ENCODE assay signal across 23 cellular contexts in the genomic region with DNA sequence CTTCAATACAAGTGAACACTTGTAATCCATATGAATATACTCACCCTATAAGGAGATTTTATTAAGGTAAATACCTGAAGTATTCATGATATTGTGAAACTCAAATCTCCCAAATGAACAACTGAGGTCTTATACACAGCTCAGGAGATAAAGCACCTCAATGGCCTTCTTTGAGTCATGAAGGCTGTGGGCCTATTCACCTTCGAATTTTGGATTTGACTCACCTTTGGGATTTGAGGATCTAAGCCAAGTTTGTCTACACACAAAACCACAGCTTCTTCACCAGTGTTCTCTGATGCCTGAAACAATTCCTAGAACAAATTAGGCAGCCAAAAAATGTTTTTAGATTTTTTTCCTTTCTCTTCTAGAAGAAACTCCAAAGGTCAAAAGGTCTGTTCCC.
DNase-seq lines count a peak whose midpoint lies in the region; ATAC-seq, FAIRE-seq and TF ChIP-seq lines count a peak whose summit lies in the region.
"Had no signal": no experiment of that assay in that cellular context is flagged by ENCODE, and none has a peak within 500 bp of the region (broad histone marks: within the 10 kb centered on the region; RNA-seq: fewer than 3 reads in every experiment).

No MANE protein-coding gene starts in this region.

- no peaks in the 10 kb centered on the region for H3K27me3 ChIP-seq in mammary epithelial cell (ENCODE audit: insufficient read depth, low read length)
- H3K27me3 ChIP-seq in keratinocyte (ENCODE audit: control insufficient read depth, extremely low read depth, insufficient read depth, low read length) = no peaks in the 10 kb centered on the region
- H3K27me3 ChIP-seq: BLaER1 had no signal

- H3K4me1 Mint-ChIP-seq in MCF 10A (ENCODE audit: insufficient read depth, unreplicated experiment) (peaks cover 12% of the 10 kb centered on the region), endothelial cell (ENCODE audit: unreplicated experiment) (no peaks in the 10 kb centered on the region)
- H3K4me1 Mint-ChIP-seq: B cell; CD4-positive, CD25-positive, alpha-beta regulatory T cell; GM23338 had no signal

- ATAC-seq in GM18502 (IDR thresholded peaks at IDR 0.05; ENCODE audit: poor library complexity, unreplicated experiment) = no peak
- ATAC-seq in HG02798 (IDR thresholded peaks at IDR 0.05; ENCODE audit: poor library complexity, unreplicated experiment) = no peak
- ATAC-seq: CD8-positive, alpha-beta T cell; GM23338; HCT116 had no signal

- peaks cover 4% of the 10 kb centered on the region for H3K36me3 Mint-ChIP-seq in MCF 10A (ENCODE audit: insufficient read depth, unreplicated experiment)
- no peaks in the 10 kb centered on the region for H3K36me3 Mint-ChIP-seq in endothelial cell (ENCODE audit: low read depth, unreplicated experiment)
- H3K36me3 Mint-ChIP-seq: CD4-positive, CD25-positive, alpha-beta regulatory T cell; CD8-positive, alpha-beta T cell had no signal

- intact Hi-C loops in mammary epithelial cell (cut with micrococcal nuclease) (no loop called here), MCF 10A (cut with micrococcal nuclease) (no loop called here)

- H3K36me3 ChIP-seq in mammary epithelial cell (ENCODE audit: insufficient read depth, low read length) (no peaks in the 10 kb centered on the region), keratinocyte (ENCODE audit: control insufficient read depth in 2 of 2, extremely low read depth in 1 of 2, insufficient read depth in 2 of 2, low read length in 2 of 2) (no peaks in the 10 kb centered on the region)
- H3K36me3 ChIP-seq: BLaER1 had no signal

- H3K27ac Mint-ChIP-seq in MCF 10A (ENCODE audit: low read depth, unreplicated experiment) (no peak overlapping the region), endothelial cell (ENCODE audit: unreplicated experiment) (no peak overlapping the region)
- H3K27ac Mint-ChIP-seq: B cell; CD4-positive, CD25-positive, alpha-beta regulatory T cell; CD8-positive, alpha-beta T cell; GM23338; H9 had no signal

- H3K9me3 Mint-ChIP-seq in MCF 10A (ENCODE audit: unreplicated experiment) = no peaks in the 10 kb centered on the region
- H3K9me3 Mint-ChIP-seq in endothelial cell (ENCODE audit: unreplicated experiment) = no peaks in the 10 kb centered on the region
- H3K9me3 Mint-ChIP-seq: GM23338, H9 had no signal

- H3K27me3 Mint-ChIP-seq in MCF 10A (ENCODE audit: insufficient read depth, unreplicated experiment) (no peaks in the 10 kb centered on the region), endothelial cell (ENCODE audit: unreplicated experiment) (peaks cover 1% of the 10 kb centered on the region)
- H3K27me3 Mint-ChIP-seq: CD4-positive, CD25-positive, alpha-beta regulatory T cell had no signal

- CTCF ChIA-PET in mammary epithelial cell (lab: Charles Lee; ENCODE audit: low non-redundant PET) (no interaction called here), MCF 10A (lab: Yijun Ruan, JAX) (interaction anchor here (0.6 to 0.9 kb wide), 3 partner anchors 510 to 1941 kb away, joined by 3 to 4 read pairs (median 4); no protein-coding TSS in a partner anchor)

- H3K9me3 ChIP-seq in mammary epithelial cell (replicated peaks; ENCODE audit: insufficient read depth, low read length) (no peaks in the 10 kb centered on the region), keratinocyte (ENCODE audit: control insufficient read depth, low read depth, low read length) (no peaks in the 10 kb centered on the region)
- H3K9me3 ChIP-seq: BLaER1, Caco-2 had no signal

- H3K27ac ChIP-seq in mammary epithelial cell (ENCODE audit: insufficient read depth, low read depth, low read length) = no peak overlapping the region
- H3K27ac ChIP-seq in coronary artery = no peak overlapping the region
- no peak overlapping the region for H3K27ac ChIP-seq in keratinocyte (ENCODE audit: control insufficient read depth, insufficient read depth, low read length)
- H3K27ac ChIP-seq: 22Rv1, BLaER1, C4-2B had no signal

- H3K9ac ChIP-seq in mammary epithelial cell (ENCODE audit: insufficient read depth, low read length) = no peak overlapping the region
- no peak overlapping the region for H3K9ac ChIP-seq in keratinocyte (ENCODE audit: control insufficient read depth, extremely low read depth, insufficient read depth, low read length)
- H3K9ac ChIP-seq: BLaER1 had no signal

- BruUV-seq in mammary epithelial cell (replicated peaks; lab: Mats Ljungman, UMichigan) = no TSS peak
- no TSS peak for BruUV-seq in MCF 10A (replicated peaks; lab: Mats Ljungman, UMichigan)

- no peaks in the 10 kb centered on the region for H4K20me1 ChIP-seq in mammary epithelial cell (ENCODE audit: insufficient read depth, low read length)
- H4K20me1 ChIP-seq in keratinocyte (ENCODE audit: control insufficient read depth, extremely low read depth, insufficient read depth, low read length) = no peaks in the 10 kb centered on the region
- H4K20me1 ChIP-seq: BLaER1 had no signal

- H3K4me3 Mint-ChIP-seq in MCF 10A (ENCODE audit: unreplicated experiment) (no peak overlapping the region), endothelial cell (ENCODE audit: unreplicated experiment) (no peak overlapping the region)
- H3K4me3 Mint-ChIP-seq: B cell; CD4-positive, CD25-positive, alpha-beta regulatory T cell; CD8-positive, alpha-beta T cell; GM23338; H9 had no signal

- H3K4me2 ChIP-seq in mammary epithelial cell (ENCODE audit: insufficient read depth, low read depth, low read length) = no peak overlapping the region
- no peak overlapping the region for H3K4me2 ChIP-seq in keratinocyte (ENCODE audit: control insufficient read depth, extremely low read depth, insufficient read depth, low read depth, low read length)
- H3K4me2 ChIP-seq: BLaER1, GM23338 had no signal

- POLR2A ChIA-PET in MCF 10A (lab: Yijun Ruan, JAX) = interaction anchor here (0.7 to 0.9 kb wide), 3 partner anchors 11 to 190 kb away, joined by 3 to 8 read pairs (median 3); no protein-coding TSS in a partner anchor

- dilution Hi-C loops in mammary epithelial cell (cut with HindIII; ENCODE audit: low sequenced_read_pairs) = no loop called here
- dilution Hi-C loops in keratinocyte (cut with MboI; ENCODE audit: extremely low pct_ligation_motif_present, low sequenced_read_pairs) = no loop called here

- H3K79me2 ChIP-seq in mammary epithelial cell (ENCODE audit: insufficient read depth, low read length) (no peaks in the 10 kb centered on the region), keratinocyte (ENCODE audit: control insufficient read depth, insufficient read depth, low read length) (no peaks in the 10 kb centered on the region)

- peak; percentile 39 for FAIRE-seq in keratinocyte (lab: Jason Lieb, UNC)
- FAIRE-seq: A204.1, G401.6, GM12892, GM19239 had no signal

- H3K4me1 ChIP-seq in mammary epithelial cell (ENCODE audit: insufficient read depth, low read length) (peaks cover 24% of the 10 kb centered on the region), keratinocyte (ENCODE audit: control insufficient read depth, extremely low read depth, insufficient read depth, low read length) (peaks cover 13% of the 10 kb centered on the region)
- H3K4me1 ChIP-seq: BLaER1, Caco-2 had no signal

- H3K4me3 ChIP-seq in mammary epithelial cell (replicated peaks in 1 of 3; ENCODE audit: insufficient read depth in 1 of 3, low read depth in 2 of 3, low read length in 3 of 3) (no peak overlapping the region), coronary artery (no peak overlapping the region), keratinocyte (ENCODE audit: control insufficient read depth in 2 of 3, extremely low read depth in 1 of 3, insufficient read depth in 2 of 3, low read depth in 1 of 3, low read length in 3 of 3) (no peak overlapping the region)
- H3K4me3 ChIP-seq: BLaER1, GM23338 had no signal

- TF ChIP-seq CTCF in mammary epithelial cell (conservative IDR thresholded peaks at IDR 0.05 in 1 of 2, IDR thresholded peaks at IDR 0.05 in 1 of 2; ENCODE audit: extremely low read depth in 1 of 2, insufficient read depth in 1 of 2, low read depth in 1 of 2, low read length in 2 of 2) (no peak), MCF 10A (IDR thresholded peaks at IDR 0.05; ENCODE audit: unreplicated experiment) (no peak), coronary artery (IDR thresholded peaks at IDR 0.05) (no peak), keratinocyte (optimal IDR thresholded peaks at IDR 0.05 in 1 of 3, IDR thresholded peaks at IDR 0.05 in 1 of 3, conservative IDR thresholded peaks at IDR 0.05 in 1 of 3; ENCODE audit: extremely low read depth in 1 of 3, insufficient read depth in 2 of 3, low read length in 3 of 3) (no peak), endothelial cell (IDR thresholded peaks at IDR 0.05; ENCODE audit: unreplicated experiment) (no peak)

- 0% methylated on average over 1 of the region's 1 CpG for WGBS in mammary epithelial cell (ENCODE audit: low coverage, missing lambda C conversion rate)

- H2AFZ ChIP-seq in mammary epithelial cell (ENCODE audit: low read depth, low read length) = no peak overlapping the region
- H2AFZ ChIP-seq in keratinocyte (ENCODE audit: control insufficient read depth, low read length) = no peak overlapping the region
- H2AFZ ChIP-seq: GM23338 had no signal

- H3K9me1 ChIP-seq in keratinocyte (ENCODE audit: control insufficient read depth, extremely low read depth, insufficient read depth, low read length) = no peaks in the 10 kb centered on the region

- DNase-seq in mammary epithelial cell = peak; percentile 76
- DNase-seq in MCF 10A (ENCODE audit: unreplicated experiment) = no peak
- DNase-seq in coronary artery (ENCODE audit: low spot score) = peak; percentile 4
- DNase-seq in keratinocyte (ENCODE audit: low read depth, low spot score) = no peak
- DNase-seq in endothelial cell (ENCODE audit: low spot score) = no peak
- DNase-seq: Caco-2; CD4-positive, CD25-positive, alpha-beta regulatory T cell; CD8-positive, alpha-beta T cell; DMS153; DND-41; H9 had no signal

- in situ Hi-C loops in mammary epithelial cell (cut with MboI; ENCODE audit: low sequenced_read_pairs in 2 of 2) = no loop called here

Comparison
In these comparisons a context has a peak if more than half of its experiments do, and no peak if none do; other contexts are left out.
1. DNase-seq: peak in mammary epithelial cell (single experiment) and coronary artery (single experiment); none in MCF 10A (single experiment), keratinocyte (single experiment) and endothelial cell (single experiment).